Comparison of ENCODE assay signal across 8 cellular contexts in the genomic region with DNA sequence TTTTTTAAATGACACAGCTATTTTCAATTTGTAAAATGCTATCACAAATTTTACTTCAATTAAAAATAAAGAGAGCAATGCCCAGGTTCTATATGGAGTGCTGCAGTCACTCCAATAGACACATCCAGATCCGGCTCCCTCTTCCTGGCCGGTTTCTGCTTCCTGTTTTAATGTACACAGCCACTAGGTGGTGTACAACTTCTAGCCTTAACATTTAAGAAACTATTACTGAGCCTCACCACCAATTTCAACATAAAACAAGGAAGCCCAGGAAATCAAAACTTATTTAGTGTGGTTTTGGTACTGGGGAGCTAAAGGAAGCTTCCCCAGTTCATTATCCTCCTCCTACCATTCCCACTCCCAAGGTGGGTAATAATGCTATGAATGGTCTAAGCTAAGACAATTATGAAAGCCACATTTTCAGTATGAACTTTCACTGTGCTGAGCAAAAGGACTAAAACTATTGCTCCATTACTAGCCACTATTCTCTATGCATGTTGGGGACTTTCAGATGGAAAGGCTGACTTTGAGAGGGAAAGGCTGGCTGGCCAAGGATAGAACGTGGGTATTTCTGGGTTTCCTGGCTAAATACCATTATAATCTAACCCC. TPM values are rescaled to one million over a fixed set of nuclear protein-coding genes. Genes with fewer than 3 reads are reported as not detected.
DNase-seq lines count a peak whose midpoint lies in the region; ATAC-seq, FAIRE-seq and TF ChIP-seq lines count a peak whose summit lies in the region.

No MANE protein-coding gene starts in this region.

- H3K4me3 ChIP-seq in cardiac fibroblast (replicated peaks in 1 of 2; ENCODE audit: low read depth in 2 of 2, low read length in 2 of 2) (no peak overlapping the region), kidney (ENCODE audit: low read length in 2 of 2) (no peak overlapping the region)

- no peak for ATAC-seq in GM19395 (IDR thresholded peaks at IDR 0.05; ENCODE audit: unreplicated experiment)

- H3K27ac ChIP-seq in kidney (ENCODE audit: low read depth in 2 of 2, low read length in 2 of 2): no peak overlapping the region

- H3K9me3 ChIP-seq in kidney (ENCODE audit: control insufficient read depth in 1 of 2, low read length in 2 of 2): no peaks in the 10 kb centered on the region

- intact Hi-C loops in kidney (cut with DNase I): loop anchor here (5.0 kb wide), 1 partner anchor 85 kb away; no protein-coding TSS in a partner anchor

- no peak for TF ChIP-seq POLR2A in GM12891 (IDR thresholded peaks at IDR 0.05; ENCODE audit: low read depth, low read length)

- peak; percentile 64 for TF ChIP-seq CTCF in cardiac fibroblast (IDR thresholded peaks at IDR 0.05; ENCODE audit: low read depth, low read length)
- peak; percentile 88 for TF ChIP-seq CTCF in kidney (IDR thresholded peaks at IDR 0.05; ENCODE audit: borderline replicate concordance, extremely low read depth, insufficient read depth)

- peak overlapping the region in 1 of 2 donors; percentile 36 for H3K9ac ChIP-seq in kidney (ENCODE audit: low read length in 2 of 2)

- peaks cover 28 to 30% of the 10 kb centered on the region in 2 donors for H3K36me3 ChIP-seq in kidney (ENCODE audit: control insufficient read depth in 1 of 2, insufficient read depth in 2 of 2, low read length in 2 of 2)

- DNase-seq in ACHN (peak; percentile 80), GM12891 (ENCODE audit: insufficient read length, low spot score) (no peak), NCI-H187 (lab: John Stamatoyannopoulos, UW) (peak; percentile 22 to 56), T-helper 1 cell (peak in 4 of 5 donors; percentile 16 to 72 (median 24)), cardiac fibroblast (ENCODE audit: low read depth in 2 of 2) (peak; percentile 90), kidney (no peak)
- DNase-seq in stimulated activated CD4-positive, alpha-beta T cell treated with anti-CD3 and anti-CD28 coated beads, TNF-alpha, amount 100 ng/mL, for 24 hours (ENCODE audit: low read depth in 3 of 3): peak in 2 of 3 experiments; percentile 12 to 14

- in situ Hi-C loops in ACHN (cut with HindIII; ENCODE audit: low pct_ligation_motif_present, low pct_unique_long_range_greater_than_20kb, low sequenced_read_pairs): loop anchor here (10.0 kb wide), 1 partner anchor 103 kb away; the partner anchor contains the start of gene VPS45

- H3K4me1 ChIP-seq in kidney (ENCODE audit: control insufficient read depth in 1 of 2, insufficient read depth in 1 of 2, low read depth in 1 of 2, low read length in 2 of 2): no peaks in the 10 kb centered on the region

- FAIRE-seq in GM12891 (lab: Jason Lieb, UNC) (peak; percentile 47), kidney (lab: Jason Lieb, UNC) (no peak)

TF ChIP-seq in GM12891, 5 proteins besides CTCF, POLR2A, EP300 and RAD21:
- TF ChIP-seq TAF1 (IDR thresholded peaks at IDR 0.05; ENCODE audit: low read depth, low read length): no peak
- peak; percentile 43 for TF ChIP-seq SPI1 (IDR thresholded peaks at IDR 0.05; ENCODE audit: low read depth, low read length)
- TF ChIP-seq POU2F2 (IDR thresholded peaks at IDR 0.05; ENCODE audit: low read depth, low read length): no peak
- TF ChIP-seq PAX5 (IDR thresholded peaks at IDR 0.05; ENCODE audit: insufficient read depth, low read length, severe bottlenecking): no peak
- no peak for TF ChIP-seq POLR2AphosphoS5 (IDR thresholded peaks at IDR 0.05; ENCODE audit: low read depth, low read length)

RNA-seq across cellular contexts. Expression of gene MTMR11, which starts 25.5 kb away (rescaled TPM):
- polyA plus RNA-seq in GM12891 (2012; ENCODE audit: low read depth, missing spikeins): 0.73 TPM
- 24.7 TPM for total RNA-seq in kidney
- 21.6 TPM for polyA plus RNA-seq in kidney (ENCODE audit: insufficient read depth, low read depth, low replicate concordance)

RNA-seq across cellular contexts. Expression of gene SF3B4, which starts 34.5 kb away (rescaled TPM):
- 52.4 TPM for polyA plus RNA-seq in GM12891 (2012; ENCODE audit: low read depth, missing spikeins)
- total RNA-seq in kidney: 55.0 TPM
- polyA plus RNA-seq in kidney (ENCODE audit: insufficient read depth, low read depth, low replicate concordance): 40.6 TPM

RNA-seq across cellular contexts. Expression of gene SV2A, which starts 44.5 kb away (rescaled TPM):
- polyA plus RNA-seq in GM12891 (2012; ENCODE audit: low read depth, missing spikeins): 6.9 TPM
- 4.5 TPM for total RNA-seq in kidney
- 2.0 TPM for polyA plus RNA-seq in kidney (ENCODE audit: insufficient read depth, low read depth, low replicate concordance)

RNA-seq across cellular contexts. Expression of gene OTUD7B, which starts 48.4 kb away (rescaled TPM):
- polyA plus RNA-seq in GM12891 (2012; ENCODE audit: low read depth, missing spikeins): 4.8 TPM
- 28.1 TPM for total RNA-seq in kidney
- 3.4 TPM for polyA plus RNA-seq in kidney (ENCODE audit: insufficient read depth, low read depth, low replicate concordance)

Comparison
In these comparisons a context has a peak if more than half of its experiments do, and no peak if none do; other contexts are left out.
1. DNase-seq: peak in ACHN (single experiment), NCI-H187 (2 of 2), T-helper 1 cell (4 of 5), cardiac fibroblast (2 of 2) and stimulated activated CD4-positive, alpha-beta T cell treated with anti-CD3 and anti-CD28 coated beads, TNF-alpha, amount 100 ng/mL, for 24 hours (2 of 3); none in GM12891 (single experiment) and kidney (single experiment).